1 cellular context compared by ENCODE assay signal in the genomic region with DNA sequence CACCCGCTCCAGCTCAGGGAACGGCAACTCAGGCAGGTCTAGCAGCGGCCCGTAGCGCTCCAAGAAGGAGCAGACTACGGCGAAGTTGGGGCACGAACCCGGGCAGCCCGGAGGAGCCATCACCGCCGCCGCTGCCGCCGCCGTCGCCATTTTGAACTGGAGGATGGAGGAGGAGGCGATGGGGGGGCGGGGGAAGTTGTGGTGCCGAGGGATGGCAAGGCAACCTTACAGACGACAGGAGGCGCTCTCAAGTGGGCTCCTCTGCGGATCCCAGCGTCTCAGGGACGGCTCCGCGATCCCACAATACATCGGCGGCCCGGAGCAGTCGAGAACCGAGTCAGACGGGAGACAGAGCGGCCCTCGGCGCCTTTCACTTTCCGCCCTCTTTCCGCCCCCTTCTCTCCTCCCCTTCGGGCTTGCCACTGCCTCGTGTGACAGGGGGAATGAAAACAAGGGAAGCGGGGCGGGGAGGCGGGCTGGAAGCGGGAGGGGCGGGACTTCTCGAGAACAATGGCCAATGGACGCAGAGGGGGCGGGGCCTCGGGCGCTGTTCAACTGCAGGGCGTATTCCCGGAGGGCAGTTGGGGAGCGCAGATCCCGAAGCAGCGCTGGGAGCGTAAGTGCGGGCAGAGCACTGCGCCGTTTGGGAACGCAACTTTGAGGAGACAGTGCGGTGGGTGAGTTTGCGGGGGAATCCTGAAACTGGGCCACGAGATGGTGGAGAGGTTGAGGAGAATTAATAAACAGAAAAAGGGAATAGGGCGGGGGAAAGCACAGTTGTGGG.
TF ChIP-seq lines count a peak whose summit lies in the region.

AAMDC (plus strand) TSS at position 580 of the 784 bp plus-strand sequence. CDS start 21,353 bp downstream, outside the sequence.
RSF1 (minus strand) TSS at position 158 of the 784 bp plus-strand sequence; CDS start at position 150, 8 bp downstream.

TF ChIP-seq in HCT116, 20 proteins besides CTCF, POLR2A, EP300 and RAD21 (continued from another document):
- TF ChIP-seq, protein P1, sequence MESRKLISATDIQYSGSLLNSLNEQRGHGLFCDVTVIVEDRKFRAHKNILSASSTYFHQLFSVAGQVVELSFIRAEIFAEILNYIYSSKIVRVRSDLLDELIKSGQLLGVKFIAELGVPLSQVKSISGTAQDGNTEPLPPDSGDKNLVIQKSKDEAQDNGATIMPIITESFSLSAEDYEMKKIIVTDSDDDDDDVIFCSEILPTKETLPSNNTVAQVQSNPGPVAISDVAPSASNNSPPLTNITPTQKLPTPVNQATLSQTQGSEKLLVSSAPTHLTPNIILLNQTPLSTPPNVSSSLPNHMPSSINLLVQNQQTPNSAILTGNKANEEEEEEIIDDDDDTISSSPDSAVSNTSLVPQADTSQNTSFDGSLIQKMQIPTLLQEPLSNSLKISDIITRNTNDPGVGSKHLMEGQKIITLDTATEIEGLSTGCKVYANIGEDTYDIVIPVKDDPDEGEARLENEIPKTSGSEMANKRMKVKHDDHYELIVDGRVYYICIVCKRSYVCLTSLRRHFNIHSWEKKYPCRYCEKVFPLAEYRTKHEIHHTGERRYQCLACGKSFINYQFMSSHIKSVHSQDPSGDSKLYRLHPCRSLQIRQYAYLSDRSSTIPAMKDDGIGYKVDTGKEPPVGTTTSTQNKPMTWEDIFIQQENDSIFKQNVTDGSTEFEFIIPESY (IDR thresholded peaks at IDR 0.05; ENCODE audit: extremely low read depth, insufficient replicate concordance, low read length), result no peak
- TF ChIP-seq CBX3 (IDR thresholded peaks at IDR 0.05; ENCODE audit: low read depth) (peak; percentile 91), EZH2phosphoT487 (IDR thresholded peaks at IDR 0.05; ENCODE audit: borderline replicate concordance) (no peak)
